9 cellular contexts compared by ENCODE assay signal in genomic region chr3:130539005-130539404, GRCh38. TPM values are rescaled to one million over a fixed set of nuclear protein-coding genes. Genes with fewer than 3 reads are reported as not detected.
DNase-seq lines count a peak whose midpoint lies in the region; ATAC-seq and TF ChIP-seq lines count a peak whose summit lies in the region.
"Had no signal": no experiment of that assay in that cellular context is flagged by ENCODE, and none has a peak within 500 bp of the region (broad histone marks: within the 10 kb centered on the region; RNA-seq: fewer than 3 reads in every experiment).

No MANE protein-coding gene starts in this region.

- no peaks in the 10 kb centered on the region for H3K27me3 Mint-ChIP-seq in mesothelial cell of epicardium (ENCODE audit: low read depth)

- H3K4me3 ChIP-seq in heart left ventricle (no peak overlapping the region), Peyer's patch (no peak overlapping the region)

- peak in 11 of 12 donors; percentile 14 to 54 (median 42) for TF ChIP-seq CTCF in heart left ventricle (IDR thresholded peaks at IDR 0.05)
- TF ChIP-seq CTCF in Peyer's patch (IDR thresholded peaks at IDR 0.05): peak in 5 of 6 experiments; percentile 37 to 50 (median 40)
- peak; percentile 80 for TF ChIP-seq CTCF in mesothelial cell of epicardium (IDR thresholded peaks at IDR 0.05; ENCODE audit: unreplicated experiment)

- DNase-seq in heart left ventricle: peak in 1 of 5 donors; percentile 16
- no peak for DNase-seq in cardiac septum (ENCODE audit: low spot score)
- DNase-seq in Peyer's patch: peak in 1 of 3 donors; percentile 50
- peak; percentile 24 for DNase-seq in cerebellar cortex (ENCODE audit: low spot score)
- DNase-seq in mesothelial cell of epicardium (ENCODE audit: low spot score in 2 of 2, unreplicated experiment in 2 of 2): peak in 1 of 2 experiments; percentile 51
- DNase-seq in GF-D8 (lab: John Stamatoyannopoulos, UW): no peak

- no peak for ATAC-seq in heart left ventricle
- ATAC-seq in HG03571 (IDR thresholded peaks at IDR 0.05; ENCODE audit: unreplicated experiment): peak; percentile 59
- no peak for ATAC-seq in GM21447 (IDR thresholded peaks at IDR 0.05; ENCODE audit: unreplicated experiment)

- TF ChIP-seq POLR2A in heart left ventricle (IDR thresholded peaks at IDR 0.05) (no peak), Peyer's patch (IDR thresholded peaks at IDR 0.05) (no peak)

- H3K9me3 Mint-ChIP-seq in mesothelial cell of epicardium: peaks cover 2% of the 10 kb centered on the region

- H3K27me3 ChIP-seq in heart left ventricle: no peaks in the 10 kb centered on the region
- no peaks in the 10 kb centered on the region for H3K27me3 ChIP-seq in Peyer's patch

- peaks cover 13% of the 10 kb centered on the region for H3K4me1 Mint-ChIP-seq in mesothelial cell of epicardium

- H3K36me3 Mint-ChIP-seq in mesothelial cell of epicardium: no peaks in the 10 kb centered on the region

- WGBS in heart left ventricle, 4 donors: 71 to 74% (median 72%) methylated on average over 6 of the region's 6 CpGs

- H3K27ac ChIP-seq in heart left ventricle (no peak overlapping the region), Peyer's patch (no peak overlapping the region)
- H3K27ac ChIP-seq: epithelial cell of prostate had no signal

- H3K36me3 ChIP-seq in heart left ventricle: no peaks in the 10 kb centered on the region
- H3K36me3 ChIP-seq in Peyer's patch: no peaks in the 10 kb centered on the region

- H3K9me3 ChIP-seq in heart left ventricle (no peaks in the 10 kb centered on the region), Peyer's patch (no peaks in the 10 kb centered on the region)

- intact Hi-C loops in heart left ventricle (cut with DNase I) (loop anchor here in 1 of 10 donors (10.0 kb wide), 1 partner anchor 264 kb away; no protein-coding TSS in a partner anchor), cardiac septum (cut with DNase I) (loop anchor here (2.0 kb wide), 1 partner anchor 264 kb away; no protein-coding TSS in a partner anchor)

- no peak overlapping the region for H3K27ac Mint-ChIP-seq in mesothelial cell of epicardium

- H3K4me3 Mint-ChIP-seq in mesothelial cell of epicardium: no peak overlapping the region

- H3K4me1 ChIP-seq in heart left ventricle: peaks cover 0 to 5% (median 0%) of the 10 kb centered on the region in 12 donors
- H3K4me1 ChIP-seq in Peyer's patch: no peaks in the 10 kb centered on the region

RNA-seq across cellular contexts. Expression of gene COL6A6, which starts 22.0 kb away (rescaled TPM):
- total RNA-seq in heart left ventricle: 1 to 10 TPM in 4 of 9 donors, under 1 TPM in 5; 0.26 to 4.5 (median 1.00) TPM
- polyA plus RNA-seq in heart left ventricle: 1 to 10 TPM in 1 of 2 donors, under 1 TPM in 1; 0.61 to 1.1 TPM
- 0.19 TPM for total RNA-seq in cardiac septum
- total RNA-seq in Peyer's patch: not detected
- total RNA-seq in mesothelial cell of epicardium: 13.3 to 14.0 TPM (median 13.7 TPM) in 3 replicates
